ENCODE assay signal across 10 cellular contexts in genomic region chr5:93572101-93572772, GRCh38. TPM values are rescaled to one million over a fixed set of nuclear protein-coding genes. Genes with fewer than 3 reads are reported as not detected.
DNase-seq lines count a peak whose midpoint lies in the region; ATAC-seq and TF ChIP-seq lines count a peak whose summit lies in the region.
"Had no signal": no experiment of that assay in that cellular context is flagged by ENCODE, and none has a peak within 500 bp of the region (broad histone marks: within the 10 kb centered on the region; RNA-seq: fewer than 3 reads in every experiment).

No MANE protein-coding gene starts in this region.

- WGBS in upper lobe of left lung, 2 donors = 21% methylated on average over 27 to 31 of the region's 46 CpGs

- TF ChIP-seq EP300 in upper lobe of left lung (IDR thresholded peaks at IDR 0.05) = no peak

- H3K27ac ChIP-seq in coronary artery (no peak overlapping the region), lower lobe of right lung (no peak overlapping the region), upper lobe of left lung (peak overlapping the region in 1 of 4 donors; percentile 40)

- no peak for TF ChIP-seq POLR2A in upper lobe of left lung (IDR thresholded peaks at IDR 0.05)

- H3K9me3 Mint-ChIP-seq in activated naive CD4-positive, alpha-beta T cell treated with anti-CD3 and anti-CD28 coated beads, Interleukin-2, amount 50 U/mL, for 24 hours = no peaks in the 10 kb centered on the region
- H3K9me3 Mint-ChIP-seq: stimulated activated memory B cell treated with anti-CD40 and anti-IgM and Interleukin-4, amounts not matched to agents 10 μg/mL and 1 μg/mL and 100 μg/mL, for 72 hours had no signal

- DNase-seq in activated naive CD4-positive, alpha-beta T cell (lab: John Stamatoyannopoulos, UW) = no peak
- no peak for DNase-seq in coronary artery (ENCODE audit: low spot score)
- DNase-seq in lower lobe of right lung = no peak
- DNase-seq in upper lobe of left lung = peak in 1 of 2 donors; percentile 82
- DNase-seq in HPDE6-E6E7 (ENCODE audit: extremely low spot score) = no peak
- DNase-seq in NCI-H2196 (lab: John Stamatoyannopoulos, UW; ENCODE audit: unreplicated experiment) = no peak

- H3K27me3 ChIP-seq in lower lobe of right lung (ENCODE audit: low read depth) (peaks cover 83% of the 10 kb centered on the region), upper lobe of left lung (peaks cover 0 to 43% (median 23%) of the 10 kb centered on the region in 4 donors)

- H3K4me1 ChIP-seq in lower lobe of right lung (peaks cover 33% of the 10 kb centered on the region), upper lobe of left lung (peaks cover 9 to 40% (median 15%) of the 10 kb centered on the region in 4 donors)

- no peak for TF ChIP-seq CTCF in coronary artery (IDR thresholded peaks at IDR 0.05)
- no peak for TF ChIP-seq CTCF in lower lobe of right lung (IDR thresholded peaks at IDR 0.05)
- TF ChIP-seq CTCF in upper lobe of left lung (IDR thresholded peaks at IDR 0.05) = no peak

- H3K9me3 ChIP-seq in lower lobe of right lung = no peaks in the 10 kb centered on the region
- no peaks in the 10 kb centered on the region for H3K9me3 ChIP-seq in upper lobe of left lung

- H3K4me1 Mint-ChIP-seq in activated naive CD4-positive, alpha-beta T cell treated with anti-CD3 and anti-CD28 coated beads, Interleukin-2, amount 50 U/mL, for 24 hours = peaks cover 14% of the 10 kb centered on the region

- no peaks in the 10 kb centered on the region for H3K36me3 ChIP-seq in lower lobe of right lung
- no peaks in the 10 kb centered on the region for H3K36me3 ChIP-seq in upper lobe of left lung

- H3K4me3 ChIP-seq in coronary artery (peak overlapping the region; percentile 52), lower lobe of right lung (no peak overlapping the region), upper lobe of left lung (no peak overlapping the region)

- H3K27ac Mint-ChIP-seq in activated naive CD4-positive, alpha-beta T cell treated with anti-CD3 and anti-CD28 coated beads, Interleukin-2, amount 50 U/mL, for 24 hours = peak overlapping the region; percentile 8
- H3K27ac Mint-ChIP-seq: stimulated activated memory B cell treated with anti-CD40 and anti-IgM and Interleukin-4, amounts not matched to agents 10 μg/mL and 1 μg/mL and 100 μg/mL, for 72 hours had no signal

- no peaks in the 10 kb centered on the region for H3K36me3 Mint-ChIP-seq in activated naive CD4-positive, alpha-beta T cell treated with anti-CD3 and anti-CD28 coated beads, Interleukin-2, amount 50 U/mL, for 24 hours
- H3K36me3 Mint-ChIP-seq: stimulated activated memory B cell treated with anti-CD40 and anti-IgM and Interleukin-4, amounts not matched to agents 10 μg/mL and 1 μg/mL and 100 μg/mL, for 72 hours had no signal

- intact Hi-C loops in lower lobe of right lung (cut with DNase I) = no loop called here

- H3K4me3 Mint-ChIP-seq in activated naive CD4-positive, alpha-beta T cell treated with anti-CD3 and anti-CD28 coated beads, Interleukin-2, amount 50 U/mL, for 24 hours = no peak overlapping the region
- H3K4me3 Mint-ChIP-seq: stimulated activated memory B cell treated with anti-CD40 and anti-IgM and Interleukin-4, amounts not matched to agents 10 μg/mL and 1 μg/mL and 100 μg/mL, for 72 hours had no signal

- ATAC-seq in lower lobe of right lung (peak; percentile 35 to 42), upper lobe of left lung (ENCODE audit: low FRiP score in 2 of 2) (peak; percentile 7 to 49), HG02763 (IDR thresholded peaks at IDR 0.05; ENCODE audit: unreplicated experiment) (no peak)
- ATAC-seq: stimulated activated memory B cell treated with anti-CD40 and anti-IgM and Interleukin-4, amounts not matched to agents 10 μg/mL and 1 μg/mL and 100 μg/mL, for 72 hours had no signal

- peaks cover 73% of the 10 kb centered on the region for H3K27me3 Mint-ChIP-seq in activated naive CD4-positive, alpha-beta T cell treated with anti-CD3 and anti-CD28 coated beads, Interleukin-2, amount 50 U/mL, for 24 hours

RNA-seq across cellular contexts. Expression of gene NR2F1-AS1, which starts 8.8 kb away (rescaled TPM):
- total RNA-seq in lower lobe of right lung = 11.1 TPM
- 10 to 100 TPM in 4 of 6 donors, 1 to 10 TPM in 2; 4.4 to 19.9 (median 11.4) TPM for total RNA-seq in upper lobe of left lung
- total RNA-seq: activated CD8-positive, alpha-beta memory T cell treated with anti-CD3 and anti-CD28 coated beads for 36 hours had no signal

RNA-seq across cellular contexts. Expression of gene NR2F1, which starts 10.8 kb away (rescaled TPM):
- total RNA-seq in lower lobe of right lung (42.6 TPM), upper lobe of left lung (10 to 100 TPM in 5 of 6 donors, 1 to 10 TPM in 1; 8.9 to 70.3 (median 29.4) TPM)
- total RNA-seq: activated CD8-positive, alpha-beta memory T cell treated with anti-CD3 and anti-CD28 coated beads for 36 hours had no signal
